ENCODE assay signal across 25 cellular contexts in genomic region chr4:28232376-28232775, GRCh38.
"Had no signal": no experiment of that assay in that cellular context is flagged by ENCODE, and none has a peak within 500 bp of the region (broad histone marks: within the 10 kb centered on the region; RNA-seq: fewer than 3 reads in every experiment).

No MANE protein-coding gene starts in this region.

- DNase-seq: hippocampal formation; kidney; left colon; left lung; lower lobe of right lung; mesendoderm; naive B cell; natural killer cell; nephron progenitor cell; pancreas; posterior cingulate gyrus; right lobe of liver; stimulated activated CD4-positive, alpha-beta T cell treated with anti-CD3 and anti-CD28 coated beads, Interleukin-1b, Interleukin-23, amount 100 ng/mL, for 48 hours; stimulated activated CD4-positive, alpha-beta T cell treated with anti-CD3 and anti-CD28 coated beads, Interleukin-2, amount 100 ng/mL, for 48 hours; stimulated activated naive B cell treated with anti-CD40 and anti-IgM and Interleukin-4, amounts not matched to agents 10 μg/mL and 1 μg/mL and 100 μg/mL, for 72 hours; stimulated activated naive CD8-positive, alpha-beta T cell treated with anti-CD3 and anti-CD28 coated beads, Interleukin-15, Interleukin-2, amounts not matched to agents 100 U/mL and 50 U/mL, for 24 hours; stomach; testis; thyroid gland; transverse colon; upper lobe of left lung had no signal

- ATAC-seq: left colon; left lung; lower lobe of right lung; natural killer cell; pancreas; right lobe of liver; stimulated activated naive B cell treated with anti-CD40 and anti-IgM and Interleukin-4, amounts not matched to agents 10 μg/mL and 1 μg/mL and 100 μg/mL, for 72 hours; stimulated activated naive CD8-positive, alpha-beta T cell treated with anti-CD3 and anti-CD28 coated beads, Interleukin-15, Interleukin-2, amounts not matched to agents 100 U/mL and 50 U/mL, for 24 hours had no signal

- H3K9me3 ChIP-seq: left lung, lower lobe of right lung, pancreas, right atrium auricular region, right lobe of liver, stomach, testis, thyroid gland, transverse colon, upper lobe of left lung, vagina had no signal

- H3K9me3 Mint-ChIP-seq: mesothelial cell of epicardium; nephron progenitor cell; stimulated activated naive B cell treated with anti-CD40 and anti-IgM and Interleukin-4, amounts not matched to agents 10 μg/mL and 1 μg/mL and 100 μg/mL, for 72 hours had no signal

- H3K4me2 ChIP-seq: smooth muscle cell had no signal

- H3K36me3 ChIP-seq: left lung, lower lobe of right lung, pancreas, right atrium auricular region, right lobe of liver, stomach, thyroid gland, transverse colon, upper lobe of left lung, vagina had no signal

- H3K4me3 ChIP-seq: left lung, lower lobe of right lung, pancreas, right atrium auricular region, right lobe of liver, smooth muscle cell, stomach, testis, thyroid gland, transverse colon, upper lobe of left lung, vagina had no signal

- H3K27me3 ChIP-seq: left lung, pancreas, right atrium auricular region, right lobe of liver, stomach, testis, thyroid gland, transverse colon, upper lobe of left lung, vagina had no signal

- H3K4me3 Mint-ChIP-seq: mesothelial cell of epicardium; naive B cell; natural killer cell; nephron progenitor cell; stimulated activated naive B cell treated with anti-CD40 and anti-IgM and Interleukin-4, amounts not matched to agents 10 μg/mL and 1 μg/mL and 100 μg/mL, for 72 hours had no signal

- H3K27ac ChIP-seq: left lung, lower lobe of right lung, pancreas, right atrium auricular region, right lobe of liver, stomach, testis, thyroid gland, transverse colon, upper lobe of left lung, vagina had no signal

- H3K27me3 Mint-ChIP-seq: naive B cell; stimulated activated naive B cell treated with anti-CD40 and anti-IgM and Interleukin-4, amounts not matched to agents 10 μg/mL and 1 μg/mL and 100 μg/mL, for 72 hours had no signal

- H3K4me1 Mint-ChIP-seq: naive B cell; natural killer cell; stimulated activated naive B cell treated with anti-CD40 and anti-IgM and Interleukin-4, amounts not matched to agents 10 μg/mL and 1 μg/mL and 100 μg/mL, for 72 hours had no signal

- H3K4me1 ChIP-seq: left lung, lower lobe of right lung, pancreas, right atrium auricular region, right lobe of liver, stomach, testis, thyroid gland, transverse colon, upper lobe of left lung, vagina had no signal

- H3K36me3 Mint-ChIP-seq: mesothelial cell of epicardium; naive B cell; natural killer cell; stimulated activated naive B cell treated with anti-CD40 and anti-IgM and Interleukin-4, amounts not matched to agents 10 μg/mL and 1 μg/mL and 100 μg/mL, for 72 hours had no signal

- H3K27ac Mint-ChIP-seq: mesothelial cell of epicardium; naive B cell; natural killer cell; nephron progenitor cell; stimulated activated naive B cell treated with anti-CD40 and anti-IgM and Interleukin-4, amounts not matched to agents 10 μg/mL and 1 μg/mL and 100 μg/mL, for 72 hours had no signal
